In the genomic region with DNA sequence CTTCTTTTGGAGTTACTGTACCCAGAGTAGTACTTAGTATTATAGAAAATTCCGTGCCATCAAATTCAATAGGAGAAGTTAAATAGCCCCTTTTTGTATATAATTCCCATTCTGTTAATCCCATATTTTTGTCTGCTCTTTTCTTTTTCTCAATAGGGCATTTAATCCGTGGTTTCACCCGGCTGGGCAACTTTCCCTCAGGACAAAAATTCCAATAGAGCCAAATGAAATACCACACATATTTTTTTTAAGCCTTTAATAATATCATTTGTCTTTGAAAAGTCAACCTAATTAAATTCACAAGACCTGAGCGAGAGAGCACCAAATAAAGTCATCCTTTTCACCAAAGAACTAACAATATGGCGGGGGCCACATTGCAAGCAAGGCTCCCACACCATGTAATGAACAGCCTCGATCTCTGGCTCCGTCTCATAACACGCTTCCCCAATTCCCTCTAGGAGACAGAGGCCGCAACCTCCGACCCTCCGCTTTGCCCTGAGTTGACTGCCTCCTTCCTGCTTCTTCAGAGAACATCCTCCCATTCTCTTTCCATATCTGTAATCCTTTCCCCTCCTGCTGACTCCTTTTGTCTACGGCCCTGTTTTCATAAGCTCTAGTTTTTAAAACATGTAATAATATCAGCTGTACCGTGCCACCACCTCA, we compare ENCODE assay signal across 14 cellular contexts. TPM values are rescaled to one million over a fixed set of nuclear protein-coding genes. Genes with fewer than 3 reads are reported as not detected.
DNase-seq lines count a peak whose midpoint lies in the region; FAIRE-seq and TF ChIP-seq lines count a peak whose summit lies in the region.
"Had no signal": no experiment of that assay in that cellular context is flagged by ENCODE, and none has a peak within 500 bp of the region (broad histone marks: within the 10 kb centered on the region; RNA-seq: fewer than 3 reads in every experiment).

No MANE protein-coding gene starts in this region.

- no peak overlapping the region for H3K56ac ChIP-seq in H9 (ENCODE audit: insufficient read length, low read depth, low read length)

- H3K23me2 ChIP-seq in H9 (ENCODE audit: insufficient read length, low read depth, low read length, poor library complexity, severe bottlenecking): peaks cover 3% of the 10 kb centered on the region

- H3K4ac ChIP-seq in H9 (ENCODE audit: low read depth, low read length): peak overlapping the region; percentile 71; the same call in 1 of the 2 replicates

- no peak overlapping the region for H3K23ac ChIP-seq in H9 (ENCODE audit: insufficient read length, low read depth, low read length)

- H3K27ac ChIP-seq in H9 (ENCODE audit: insufficient read length, low read depth, low read length): peak overlapping the region; percentile 69
- no peak overlapping the region for H3K27ac ChIP-seq in astrocyte (ENCODE audit: low read depth, low read length)
- H3K27ac ChIP-seq in iPS-20b (ENCODE audit: low read length): peak overlapping the region; percentile 86
- no peak overlapping the region for H3K27ac ChIP-seq in parathyroid adenoma
- H3K27ac ChIP-seq: SJCRH30, skin epidermis had no signal

- peak overlapping the region; percentile 68 for H3K4me2 ChIP-seq in H9 (ENCODE audit: insufficient read depth, insufficient read length, low read length)
- peak overlapping the region; percentile 80 for H3K4me2 ChIP-seq in astrocyte (ENCODE audit: low read length)
- H3K4me2 ChIP-seq in parathyroid adenoma (ENCODE audit: low read length): peak overlapping the region; percentile 54

- DNase-seq in H9 (peak; percentile 60), astrocyte (ENCODE audit: low read depth) (no peak), NCI-H1694 treated with DMSO at 0.1 percent for 48 hours (lab: John Stamatoyannopoulos, UW) (no peak), AG20443 (ENCODE audit: low spot score) (no peak), activated T-cell treated with anti-CD3 and anti-CD28 coated beads for 4 hours (no peak), SIG-M5 treated with dmso at 0.1 percent for 504 hours (lab: John Stamatoyannopoulos, UW; ENCODE audit: unreplicated experiment) (no peak)
- DNase-seq: activated naive CD4-positive, alpha-beta T cell; erythroblast; NCI-H2107; NK-92 treated with Interleukin-12 subunit alpha and Interleukin-12 subunit beta, amount 100 ng/mL, for 24 hours had no signal

- H3K4me1 ChIP-seq in H9 (ENCODE audit: insufficient read depth, low read length): peaks cover 11% of the 10 kb centered on the region; the same call in 1 of the 2 replicates
- no peaks in the 10 kb centered on the region for H3K4me1 ChIP-seq in astrocyte (ENCODE audit: insufficient read depth, low read length)
- peaks cover 36% of the 10 kb centered on the region for H3K4me1 ChIP-seq in iPS-20b (ENCODE audit: insufficient read depth, low read length)
- H3K4me1 ChIP-seq in parathyroid adenoma: no peaks in the 10 kb centered on the region

- peak overlapping the region; percentile 31 to 48; a peak in 3 of 5 replicates for H3K4me3 Mint-ChIP-seq in H9
- H3K4me3 Mint-ChIP-seq in astrocyte (ENCODE audit: unreplicated experiment): peak overlapping the region; percentile 15

- H4K8ac ChIP-seq in H9 (replicated peaks; ENCODE audit: insufficient read length, low read depth, low read length): no peak overlapping the region

- no peaks in the 10 kb centered on the region for H3K9me3 Mint-ChIP-seq in H9
- no peaks in the 10 kb centered on the region for H3K9me3 Mint-ChIP-seq in astrocyte (ENCODE audit: unreplicated experiment)

- H3K18ac ChIP-seq in H9 (ENCODE audit: insufficient read length, low read depth, low read length): no peak overlapping the region

- no peak overlapping the region for H2AK5ac ChIP-seq in H9 (ENCODE audit: insufficient read length, low read length)

- peaks cover 2% of the 10 kb centered on the region for H3K79me1 ChIP-seq in H9 (ENCODE audit: insufficient read depth, low read depth, low read length, poor library complexity, severe bottlenecking)

- H3K9ac ChIP-seq in H9 (ENCODE audit: extremely low read depth, insufficient read length, low read length) (no peak overlapping the region), astrocyte (ENCODE audit: low read length) (peak overlapping the region; percentile 51), iPS-20b (ENCODE audit: low read depth, low read length) (peak overlapping the region; percentile 75; the same call in 1 of the 2 replicates), parathyroid adenoma (no peak overlapping the region)

- H2BK5ac ChIP-seq in H9 (ENCODE audit: insufficient read length, low read length): no peak overlapping the region

- H3K4me1 Mint-ChIP-seq in H9 (peaks cover 50 to 59% of the 10 kb centered on the region in 2 experiments), astrocyte (ENCODE audit: low read depth, unreplicated experiment) (peaks cover 23% of the 10 kb centered on the region)

- H4K5ac ChIP-seq in H9 (ENCODE audit: insufficient read length, low read depth, low read length): no peak overlapping the region

- no peak for FAIRE-seq in astrocyte (lab: Jason Lieb, UNC)

- no peak for TF ChIP-seq CTCF in H9 (conservative IDR thresholded peaks at IDR 0.05)
- no peak for TF ChIP-seq CTCF in astrocyte (IDR thresholded peaks at IDR 0.05; ENCODE audit: insufficient read depth, low read depth, low read length)
- no peak for TF ChIP-seq CTCF in parathyroid adenoma (IDR thresholded peaks at IDR 0.05)

- H2AFZ ChIP-seq in H9 (ENCODE audit: low read length) (no peak overlapping the region), astrocyte (ENCODE audit: low read depth, low read length) (no peak overlapping the region), parathyroid adenoma (peak overlapping the region; percentile 67)

- H3K79me2 ChIP-seq in H9 (ENCODE audit: insufficient read depth, low read length) (0 out of 2 replicates have a peak, but pooled peaks cover 4% of the 10 kb centered on the region), astrocyte (ENCODE audit: insufficient read depth, low read length) (peaks cover 41% of the 10 kb centered on the region), parathyroid adenoma (no peaks in the 10 kb centered on the region)

- H3K36me3 Mint-ChIP-seq in H9 (ENCODE audit: insufficient read depth in 1 of 3, low read depth in 3 of 3): peaks cover 0 to 13% (median 4%) of the 10 kb centered on the region in 3 experiments; a peak in 2 of 7 replicates
- H3K36me3 Mint-ChIP-seq in astrocyte (ENCODE audit: low read depth, unreplicated experiment): peaks cover 10% of the 10 kb centered on the region

- H2BK20ac ChIP-seq in H9 (ENCODE audit: low read depth, low read length, poor library complexity, severe bottlenecking): peak overlapping the region; percentile 66

- no peak overlapping the region for H4K91ac ChIP-seq in H9 (ENCODE audit: insufficient read length, low read depth, low read length)

- H3K27ac Mint-ChIP-seq in H9 (peak overlapping the region; percentile 49 to 96 (median 92); a peak in 6 of 7 replicates), astrocyte (ENCODE audit: unreplicated experiment) (no peak overlapping the region)

- H3K27me3 ChIP-seq in H9 (ENCODE audit: insufficient read depth, low read length) (no peaks in the 10 kb centered on the region), astrocyte (ENCODE audit: insufficient read depth, low read length) (no peaks in the 10 kb centered on the region), iPS-20b (ENCODE audit: insufficient read depth, low read length) (no peaks in the 10 kb centered on the region), parathyroid adenoma (ENCODE audit: control insufficient read depth, insufficient read depth, low read length) (no peaks in the 10 kb centered on the region)
- H3K27me3 ChIP-seq: SJCRH30 had no signal

- H3K4me3 ChIP-seq in astrocyte (ENCODE audit: insufficient read depth, low read depth, low read length): peak overlapping the region; percentile 30
- peak overlapping the region; percentile 62 for H3K4me3 ChIP-seq in iPS-20b (ENCODE audit: low read length)
- H3K4me3 ChIP-seq in parathyroid adenoma (ENCODE audit: low read depth, low read length): peak overlapping the region; percentile 30

- no peaks in the 10 kb centered on the region for H3K9me3 ChIP-seq in H9 (ENCODE audit: control insufficient read depth, low read depth, low read length)
- no peaks in the 10 kb centered on the region for H3K9me3 ChIP-seq in astrocyte (ENCODE audit: insufficient read depth, low read depth, low read length)
- no peaks in the 10 kb centered on the region for H3K9me3 ChIP-seq in iPS-20b (ENCODE audit: insufficient read depth, low read depth, low read length)
- H3K9me3 ChIP-seq in parathyroid adenoma (ENCODE audit: control insufficient read depth, low read length): no peaks in the 10 kb centered on the region
- H3K9me3 ChIP-seq: SJCRH30 had no signal

- peak overlapping the region; percentile 62 for H3T11ph ChIP-seq in H9 (ENCODE audit: low read length)

- no CpG with 5 or more reads among the region's 13 CpGs for WGBS in H9 (ENCODE audit: extremely low coverage, insufficient read length, low lambda C conversion rate)

- H2BK120ac ChIP-seq in H9 (ENCODE audit: low read depth, low read length, poor library complexity, severe bottlenecking): peak overlapping the region; percentile 76

- no peaks in the 10 kb centered on the region for H4K20me1 ChIP-seq in H9 (ENCODE audit: control insufficient read depth, insufficient read depth, insufficient read length)
- peaks cover 9% of the 10 kb centered on the region for H4K20me1 ChIP-seq in astrocyte (ENCODE audit: insufficient read depth, low read length)

- H3K27me3 Mint-ChIP-seq in H9 (ENCODE audit: low read depth) (no peaks in the 10 kb centered on the region), astrocyte (ENCODE audit: low read depth, unreplicated experiment) (no peaks in the 10 kb centered on the region)

- peak overlapping the region; percentile 3; the same call in 1 of the 2 replicates for H3K14ac ChIP-seq in H9 (ENCODE audit: insufficient read depth, low read length)

- H2BK15ac ChIP-seq in H9 (ENCODE audit: low read depth, low read length): no peak overlapping the region

- H3K36me3 ChIP-seq in astrocyte (ENCODE audit: insufficient read depth, low read length) (no peaks in the 10 kb centered on the region), iPS-20b (ENCODE audit: insufficient read depth, low read depth, low read length) (0 out of 2 replicates have a peak, but pooled peaks cover 6% of the 10 kb centered on the region), parathyroid adenoma (ENCODE audit: control insufficient read depth, insufficient read depth, low read length) (no peaks in the 10 kb centered on the region)
- H3K36me3 ChIP-seq: SJCRH30 had no signal

- no peak overlapping the region for H2BK12ac ChIP-seq in H9 (ENCODE audit: insufficient read length, low read depth, low read length)

RNA-seq across cellular contexts. Expression of gene NHSL1, which starts 13.6 kb away (rescaled TPM):
- total RNA-seq in H9 (2021): 28.7 and 30.8 TPM in 2 replicates
- 28.7 and 33.5 TPM in 2 replicates for total RNA-seq in astrocyte

Comparison
In these comparisons a context has a peak if more than half of its experiments do, and no peak if none do; other contexts are left out.
1. H3K27ac ChIP-seq: peak in H9 (single experiment) and iPS-20b (single experiment); none in astrocyte (single experiment) and parathyroid adenoma (single experiment).
2. H3K9ac ChIP-seq: peak in astrocyte (single experiment) and iPS-20b (single experiment); none in H9 (single experiment) and parathyroid adenoma (single experiment).
3. Peak in every context shown above with its lines, with median percentiles within 50 percentile points of each other: H3K4me2 ChIP-seq and H3K4me3 ChIP-seq.